Comparison of ENCODE assay signal across 11 cellular contexts in genomic region chr1:3902546-3902945, GRCh38. TPM values are rescaled to one million over a fixed set of nuclear protein-coding genes. Genes with fewer than 3 reads are reported as not detected.
DNase-seq lines count a peak whose midpoint lies in the region; ATAC-seq and TF ChIP-seq lines count a peak whose summit lies in the region.
"Had no signal": no experiment of that assay in that cellular context is flagged by ENCODE, and none has a peak within 500 bp of the region (broad histone marks: within the 10 kb centered on the region; RNA-seq: fewer than 3 reads in every experiment).

No MANE protein-coding gene starts in this region.

- no peak overlapping the region for H3K9ac ChIP-seq in endodermal cell (ENCODE audit: extremely low read depth, low read length, poor library complexity, severe bottlenecking)

- H3K4me1 Mint-ChIP-seq in T-helper 17 cell: peaks cover 26% of the 10 kb centered on the region
- H3K4me1 Mint-ChIP-seq in immature natural killer cell: peaks cover 20 to 44% of the 10 kb centered on the region in 2 donors
- peaks cover 15% of the 10 kb centered on the region for H3K4me1 Mint-ChIP-seq in endodermal cell

- H3K4me3 Mint-ChIP-seq in T-helper 17 cell: peak overlapping the region; percentile 95
- peak overlapping the region; percentile 30 to 91 (median 71) for H3K4me3 Mint-ChIP-seq in immature natural killer cell
- no peak overlapping the region for H3K4me3 Mint-ChIP-seq in endodermal cell

- no peaks in the 10 kb centered on the region for H3K9me3 ChIP-seq in T-helper 17 cell (ENCODE audit: control insufficient read depth, low read length, poor library complexity, severe bottlenecking)
- peaks cover 3% of the 10 kb centered on the region for H3K9me3 ChIP-seq in thymus (ENCODE audit: control insufficient read depth)
- H3K9me3 ChIP-seq in endodermal cell (ENCODE audit: control insufficient read depth, low read length): peaks cover 12% of the 10 kb centered on the region

- H3K27me3 Mint-ChIP-seq in T-helper 17 cell (peaks cover 5% of the 10 kb centered on the region), immature natural killer cell (ENCODE audit: low read depth in 3 of 3) (peaks cover 5 to 19% (median 9%) of the 10 kb centered on the region in 3 donors), endodermal cell (ENCODE audit: insufficient read depth) (no peaks in the 10 kb centered on the region)
- H3K27me3 Mint-ChIP-seq: activated B cell treated with CpG ODN at 0.5 μM for 24 hours had no signal

- peak overlapping the region; percentile 85 for H3K27ac Mint-ChIP-seq in T-helper 17 cell
- peak overlapping the region in 5 of 6 donors; percentile 13 to 96 (median 88) for H3K27ac Mint-ChIP-seq in immature natural killer cell
- no peak overlapping the region for H3K27ac Mint-ChIP-seq in endodermal cell

- peak overlapping the region; percentile 18 for H3K4me3 ChIP-seq in thymus (ENCODE audit: low read length)
- H3K4me3 ChIP-seq in endodermal cell (ENCODE audit: low read length): no peak overlapping the region

- TF ChIP-seq CTCF in endodermal cell (conservative IDR thresholded peaks at IDR 0.05): no peak
- TF ChIP-seq CTCF in GM13977 (IDR thresholded peaks at IDR 0.05; ENCODE audit: extremely low read depth, insufficient read depth, missing control alignments): no peak

- peaks cover 0 to 8% (median 0%) of the 10 kb centered on the region in 6 donors for H3K9me3 Mint-ChIP-seq in immature natural killer cell
- H3K9me3 Mint-ChIP-seq in endodermal cell: peaks cover 8% of the 10 kb centered on the region

- no peaks in the 10 kb centered on the region for H3K27me3 ChIP-seq in thymus (ENCODE audit: control insufficient read depth, insufficient read depth)
- H3K27me3 ChIP-seq in endodermal cell (ENCODE audit: control insufficient read depth, insufficient read depth, low read length, poor library complexity, severe bottlenecking): no peaks in the 10 kb centered on the region

- in situ Hi-C loops in GM13977 (cut with MboI; ENCODE audit: low pct_unique_long_range_greater_than_20kb, low sequenced_read_pairs, unreplicated experiment): loop anchor here (25.0 kb wide), 1 partner anchor 1835 kb away; no protein-coding TSS in a partner anchor

- H3K36me3 ChIP-seq in thymus (ENCODE audit: control insufficient read depth, insufficient read depth) (no peaks in the 10 kb centered on the region), endodermal cell (ENCODE audit: control insufficient read depth, insufficient read depth, low read length) (peaks cover 3% of the 10 kb centered on the region)

- WGBS in thymus: 43% methylated on average over 6 of the region's 6 CpGs
- WGBS in endodermal cell (ENCODE audit: insufficient coverage in 1 of 2, insufficient read length in 1 of 2), 2 experiments: 90 to 94% methylated on average over 6 of the region's 6 CpGs

- no peak for ATAC-seq in T-helper 17 cell

- H3K4me1 ChIP-seq in thymus (ENCODE audit: control insufficient read depth, insufficient read depth, low read length) (peaks cover 39% of the 10 kb centered on the region), endodermal cell (ENCODE audit: control insufficient read depth, insufficient read depth, low read length) (peaks cover 7% of the 10 kb centered on the region)

- peak; percentile 35 for DNase-seq in stimulated activated CD4-positive, alpha-beta T cell treated with anti-CD3 and anti-CD28 coated beads, Interleukin-1b, Interleukin-23, amount 100 ng/mL, for 48 hours
- no peak for DNase-seq in stimulated activated CD4-positive, alpha-beta T cell treated with anti-CD3 and anti-CD28 coated beads, Interleukin-2, amount 100 ng/mL, for 48 hours
- DNase-seq in T-helper 17 cell (no peak), immature natural killer cell (no peak), endodermal cell (no peak), GM13977 (ENCODE audit: low spot score) (no peak), NCI-H510A treated with DMSO at 0.1 percent for 48 hours (lab: John Stamatoyannopoulos, UW) (no peak)
- DNase-seq: activated B cell treated with CpG ODN at 0.5 μM for 24 hours, RPMI8226 had no signal

- H3K27ac ChIP-seq in thymus (ENCODE audit: low read depth): peak overlapping the region; percentile 91
- no peak overlapping the region for H3K27ac ChIP-seq in endodermal cell (ENCODE audit: low read depth, low read length)
- H3K27ac ChIP-seq: epithelial cell of prostate had no signal

- H3K36me3 Mint-ChIP-seq in T-helper 17 cell (ENCODE audit: low read depth): no peaks in the 10 kb centered on the region
- peaks cover 0 to 5% (median 0%) of the 10 kb centered on the region in 3 donors for H3K36me3 Mint-ChIP-seq in immature natural killer cell
- H3K36me3 Mint-ChIP-seq in endodermal cell (ENCODE audit: low read depth): peaks cover 3% of the 10 kb centered on the region

RNA-seq across cellular contexts. Expression of gene C1orf174, which starts 2.5 kb away (rescaled TPM):
- total RNA-seq in T-helper 17 cell: 10 to 100 TPM; 13.5 to 16.4 TPM
- polyA plus RNA-seq in immature natural killer cell: 10 to 100 TPM; 27.1 to 54.2 (median 34.0) TPM
- 19.3 TPM for polyA plus RNA-seq in thymus
- total RNA-seq in endodermal cell: 10 to 100 TPM; 28.4 to 38.4 TPM
- 44.2 TPM for polyA plus RNA-seq in endodermal cell (2013, experiment 1 of 2)
- polyA plus RNA-seq in endodermal cell (2013, experiment 2 of 2): 42.5 TPM

RNA-seq across cellular contexts. Expression of gene DFFB, which starts 45.3 kb away (rescaled TPM):
- total RNA-seq in T-helper 17 cell (10 to 100 TPM; 14.9 to 15.3 TPM), endodermal cell (1 to 10 TPM; 7.2 to 7.6 TPM)
- polyA plus RNA-seq in immature natural killer cell (10 to 100 TPM in 2 of 3 donors, 1 to 10 TPM in 1; 8.3 to 25.6 (median 11.9) TPM), thymus (6.7 TPM)
- polyA plus RNA-seq in endodermal cell (2013, experiment 1 of 2): 6.5 TPM
- 6.5 TPM for polyA plus RNA-seq in endodermal cell (2013, experiment 2 of 2)

RNA-seq across cellular contexts. Expression of gene CEP104, which starts 45.5 kb away (rescaled TPM):
- total RNA-seq in T-helper 17 cell (10 to 100 TPM; 33.0 to 34.6 TPM), endodermal cell (10 to 100 TPM; 34.2 to 47.5 TPM)
- polyA plus RNA-seq in immature natural killer cell (10 to 100 TPM in 2 of 3 donors, 1 to 10 TPM in 1; 2.5 to 32.7 (median 18.2) TPM), thymus (11.7 TPM)
- 24.2 TPM for polyA plus RNA-seq in endodermal cell (2013, experiment 1 of 2)
- polyA plus RNA-seq in endodermal cell (2013, experiment 2 of 2): 18.7 TPM
